8 cellular contexts compared by ENCODE assay signal in the genomic region with DNA sequence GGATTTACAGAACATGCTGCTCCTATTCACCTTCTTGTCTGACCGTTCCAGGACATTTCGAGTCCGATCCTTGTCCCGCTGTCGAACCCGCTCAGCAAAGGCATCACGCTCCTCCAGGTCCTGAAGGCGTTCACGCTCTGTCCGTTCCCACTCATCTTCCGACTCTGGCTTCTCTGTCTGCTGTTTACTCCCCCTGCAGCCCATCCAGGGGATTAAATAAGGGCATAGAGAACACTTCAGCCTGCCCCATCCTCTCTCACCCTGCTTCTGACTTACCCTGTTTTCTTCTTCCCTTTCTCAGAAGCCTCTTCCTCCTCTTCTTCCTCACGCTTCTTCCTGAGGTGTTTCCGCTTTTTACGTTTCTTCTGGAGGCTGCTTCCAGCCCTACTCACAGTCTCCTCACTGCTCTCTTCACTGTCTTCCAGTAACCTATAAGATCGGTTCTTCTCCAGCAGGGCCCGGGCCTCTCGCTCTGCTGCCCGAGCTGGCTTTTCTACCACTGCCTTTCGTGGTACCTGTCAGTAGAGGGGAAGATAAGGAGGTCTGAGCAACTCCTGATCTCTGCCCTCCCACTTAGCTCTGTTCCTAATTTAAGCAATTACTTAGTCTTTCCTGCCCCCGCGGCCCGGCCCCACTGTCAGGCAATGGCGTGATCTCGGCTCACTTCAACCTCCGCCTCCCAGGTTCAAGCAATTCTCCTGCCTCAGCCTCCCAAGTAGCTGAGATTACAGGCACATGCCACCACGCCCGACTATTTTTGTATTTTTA. TPM values are rescaled to one million over a fixed set of nuclear protein-coding genes. Genes with fewer than 3 reads are reported as not detected.
A peak's percentile ranks its signal among the peaks of the same experiment; 100 is the strongest.
DNase-seq lines count a peak whose midpoint lies in the region; ATAC-seq and TF ChIP-seq lines count a peak whose summit lies in the region.

No MANE protein-coding gene starts in this region.

- H3K9me3 ChIP-seq in T-helper 17 cell (ENCODE audit: control insufficient read depth, low read length, poor library complexity, severe bottlenecking) (no peaks in the 10 kb centered on the region), upper lobe of right lung (no peaks in the 10 kb centered on the region)

- H3K4me1 Mint-ChIP-seq in stimulated activated naive CD8-positive, alpha-beta T cell treated with anti-CD3 and anti-CD28 coated beads, Interleukin-15, Interleukin-2, amounts not matched to agents 100 ng/mL and 50 ng/mL, for 24 hours (ENCODE audit: low read depth), result peaks cover 31% of the 10 kb centered on the region
- H3K4me1 Mint-ChIP-seq in T-helper 17 cell, result peaks cover 26% of the 10 kb centered on the region

- H3K27me3 ChIP-seq in upper lobe of right lung, result no peaks in the 10 kb centered on the region

- no peak for DNase-seq in stimulated activated naive CD8-positive, alpha-beta T cell treated with anti-CD3 and anti-CD28 coated beads, Interleukin-15, Interleukin-2, amounts not matched to agents 100 U/mL and 50 U/mL, for 24 hours
- DNase-seq in T-helper 17 cell (no peak), fibroblast of mammary gland (ENCODE audit: low read depth) (peak; percentile 39), upper lobe of right lung (no peak), DMS153 treated with DMSO at 0.1 percent for 48 hours (lab: John Stamatoyannopoulos, UW; ENCODE audit: unreplicated experiment) (no peak), NCI-H748 (lab: John Stamatoyannopoulos, UW; ENCODE audit: unreplicated experiment) (no peak), NCI-H524 (lab: John Stamatoyannopoulos, UW) (no peak)

- peaks cover 53% of the 10 kb centered on the region for H3K36me3 ChIP-seq in upper lobe of right lung

- peak overlapping the region; percentile 39 for H3K27ac Mint-ChIP-seq in stimulated activated naive CD8-positive, alpha-beta T cell treated with anti-CD3 and anti-CD28 coated beads, Interleukin-15, Interleukin-2, amounts not matched to agents 100 ng/mL and 50 ng/mL, for 24 hours
- no peak overlapping the region for H3K27ac Mint-ChIP-seq in T-helper 17 cell

- H3K4me3 Mint-ChIP-seq in stimulated activated naive CD8-positive, alpha-beta T cell treated with anti-CD3 and anti-CD28 coated beads, Interleukin-15, Interleukin-2, amounts not matched to agents 100 ng/mL and 50 ng/mL, for 24 hours, result peak overlapping the region; percentile 94
- peak overlapping the region; percentile 79 for H3K4me3 Mint-ChIP-seq in T-helper 17 cell

- H3K27ac ChIP-seq in upper lobe of right lung, result no peak overlapping the region

- H3K4me3 ChIP-seq in fibroblast of mammary gland (ENCODE audit: control insufficient read depth, low read depth, low read length) (no peak overlapping the region), upper lobe of right lung (no peak overlapping the region)

- TF ChIP-seq CTCF in fibroblast of mammary gland (conservative IDR thresholded peaks at IDR 0.05; ENCODE audit: control insufficient read depth, insufficient read depth, low read depth, low read length) (peak; percentile 34), upper lobe of right lung (IDR thresholded peaks at IDR 0.05) (peak; percentile 9)

- intact Hi-C loops in upper lobe of right lung (cut with DNase I), result no loop called here

- H3K9me3 Mint-ChIP-seq in stimulated activated naive CD8-positive, alpha-beta T cell treated with anti-CD3 and anti-CD28 coated beads, Interleukin-15, Interleukin-2, amounts not matched to agents 100 ng/mL and 50 ng/mL, for 24 hours, result no peaks in the 10 kb centered on the region

- H3K4me1 ChIP-seq in upper lobe of right lung, result peaks cover 16% of the 10 kb centered on the region

- peaks cover 36% of the 10 kb centered on the region for H3K36me3 Mint-ChIP-seq in stimulated activated naive CD8-positive, alpha-beta T cell treated with anti-CD3 and anti-CD28 coated beads, Interleukin-15, Interleukin-2, amounts not matched to agents 100 ng/mL and 50 ng/mL, for 24 hours (ENCODE audit: low read depth)
- peaks cover 7% of the 10 kb centered on the region for H3K36me3 Mint-ChIP-seq in T-helper 17 cell (ENCODE audit: low read depth)

- ATAC-seq in stimulated activated naive CD8-positive, alpha-beta T cell treated with anti-CD3 and anti-CD28 coated beads, Interleukin-15, Interleukin-2, amounts not matched to agents 100 U/mL and 50 U/mL, for 24 hours, result no peak
- ATAC-seq in T-helper 17 cell (no peak), upper lobe of right lung (no peak)

- no peaks in the 10 kb centered on the region for H3K27me3 Mint-ChIP-seq in stimulated activated naive CD8-positive, alpha-beta T cell treated with anti-CD3 and anti-CD28 coated beads, Interleukin-15, Interleukin-2, amounts not matched to agents 100 ng/mL and 50 ng/mL, for 24 hours
- H3K27me3 Mint-ChIP-seq in T-helper 17 cell, result no peaks in the 10 kb centered on the region

RNA-seq across cellular contexts. Expression of a gene that starts 1.9 kb away (rescaled TPM):
- 10 to 100 TPM; 23.5 to 25.6 TPM for total RNA-seq in T-helper 17 cell
- total RNA-seq in upper lobe of right lung, result 27.4 TPM

RNA-seq across cellular contexts. Expression of a gene that starts 15.5 kb away (rescaled TPM):
- total RNA-seq in T-helper 17 cell, result 100 to 1,000 TPM in 1 of 2 donors, 10 to 100 TPM in 1; 99.5 to 117 TPM
- total RNA-seq in upper lobe of right lung, result 72.8 TPM

RNA-seq across cellular contexts. Expression of a gene that starts 19.8 kb away (rescaled TPM):
- total RNA-seq in T-helper 17 cell (1 to 10 TPM; 4.7 to 5.6 TPM), upper lobe of right lung (9.5 TPM)

RNA-seq across cellular contexts. Expression of a gene that starts 24.0 kb away (rescaled TPM):
- 10 to 100 TPM; 32.6 to 37.0 TPM for total RNA-seq in T-helper 17 cell
- 22.8 TPM for total RNA-seq in upper lobe of right lung

RNA-seq across cellular contexts. Expression of a gene that starts 44.3 kb away (rescaled TPM):
- 1 to 10 TPM; 5.6 to 6.6 TPM for total RNA-seq in T-helper 17 cell
- 7.8 TPM for total RNA-seq in upper lobe of right lung
